In the genomic region with DNA sequence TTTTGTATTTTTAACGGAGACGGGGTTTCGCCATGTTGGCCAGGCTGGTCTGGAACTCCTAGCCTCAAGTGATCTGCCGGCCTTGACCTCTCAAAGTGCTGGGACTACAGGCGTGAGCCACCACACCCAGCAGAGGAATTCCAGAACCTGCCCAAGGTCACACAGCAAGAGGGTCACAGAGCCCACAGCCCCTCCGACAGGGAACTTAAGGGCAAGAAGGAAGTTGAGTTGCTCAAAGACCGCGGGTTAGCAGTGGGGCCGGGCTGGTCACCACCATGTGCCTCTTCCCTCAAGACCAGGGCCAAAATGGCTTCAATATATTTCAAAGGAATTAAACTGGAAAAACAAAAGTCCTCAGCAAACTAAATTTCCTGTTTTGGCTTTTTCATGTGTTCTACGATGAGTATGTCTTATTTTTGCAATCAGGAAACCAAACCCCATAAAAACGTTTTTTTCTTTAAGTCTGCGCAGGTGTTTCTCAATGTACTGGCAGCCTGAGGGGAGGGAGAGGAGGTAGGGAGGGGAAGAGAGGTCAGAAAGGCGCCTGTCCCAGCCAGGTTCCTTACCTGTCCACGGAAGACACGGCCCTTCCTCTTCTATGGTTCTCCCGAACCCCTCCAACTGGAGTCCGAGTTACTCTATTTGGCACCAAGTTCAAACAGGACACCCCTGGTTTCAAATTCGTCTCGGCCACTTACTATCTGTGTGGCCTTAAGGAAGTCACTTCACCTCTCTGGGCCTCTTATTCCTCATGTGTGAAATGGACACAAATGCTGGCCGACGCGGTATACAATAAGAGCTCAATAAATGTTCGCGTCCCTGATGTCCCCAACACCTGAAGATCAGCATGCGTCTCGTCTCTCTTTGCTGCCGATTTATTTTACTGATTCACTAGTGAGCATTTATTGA, we compare ENCODE assay signal across 8 cellular contexts. TPM values are rescaled to one million over a fixed set of nuclear protein-coding genes. Genes with fewer than 3 reads are reported as not detected.
DNase-seq lines count a peak whose midpoint lies in the region; ATAC-seq, FAIRE-seq and TF ChIP-seq lines count a peak whose summit lies in the region.

No MANE protein-coding gene starts in this region.

- H3K4me1 Mint-ChIP-seq in HFFc6 (ENCODE audit: low read depth) = peaks cover 22% of the 10 kb centered on the region

- H3K27ac ChIP-seq in DND-41 (ENCODE audit: low read length) (peak overlapping the region; percentile 72), Panc1 (ENCODE audit: low read length) (peak overlapping the region; percentile 78), H1 (ENCODE audit: low read depth, low read length) (no peak overlapping the region), muscle layer of colon (ENCODE audit: low read depth, low read length) (peak overlapping the region; percentile 39)

- no peak for TF ChIP-seq RAD21 in H1 (IDR thresholded peaks at IDR 0.05 in 1 of 2, conservative IDR thresholded peaks at IDR 0.05 in 1 of 2; ENCODE audit: low read depth in 2 of 2, low read length in 2 of 2)

- H3K79me2 ChIP-seq in DND-41 (ENCODE audit: insufficient read depth, low read length) (peaks cover 14% of the 10 kb centered on the region), H1 (ENCODE audit: control insufficient read depth in 1 of 2, insufficient read depth in 2 of 2, low read length in 2 of 2) (no peaks in the 10 kb centered on the region)

- H2AFZ ChIP-seq in DND-41 (ENCODE audit: low read depth, low read length) (peak overlapping the region; percentile 94), H1 (ENCODE audit: low read length) (0 out of 2 replicates have a peak overlapping the region, but pooled peaks have one; percentile 15)

- H3K23ac ChIP-seq in H1 (ENCODE audit: insufficient read length) = no peak overlapping the region

- ATAC-seq in DND-41 (ENCODE audit: insufficient read depth, low read depth) (peak; percentile 25), Panc1 (peak; percentile 22; the same call in 1 of the 2 replicates)

- TF ChIP-seq EP300 in H1 (IDR thresholded peaks at IDR 0.05; ENCODE audit: borderline replicate concordance in 1 of 2, low read depth in 2 of 2, low read length in 2 of 2) = no peak

- peak overlapping the region; percentile 34; the same call in 1 of the 2 replicates for H3K27ac Mint-ChIP-seq in HFFc6

- H2BK12ac ChIP-seq in H1 (ENCODE audit: low read depth, low read length) = no peak overlapping the region

- intact Hi-C loops in Panc1 (cut with micrococcal nuclease; ENCODE audit: unreplicated experiment) = no loop called here

- H3K18ac ChIP-seq in H1 (ENCODE audit: extremely low read depth, low read length) = no peak overlapping the region

- H2BK20ac ChIP-seq in H1 (ENCODE audit: low read length) = no peak overlapping the region

- H2BK15ac ChIP-seq in H1 (ENCODE audit: low read length) = no peak overlapping the region

- H3K23me2 ChIP-seq in H1 (ENCODE audit: low read depth, low read length) = peaks cover 5% of the 10 kb centered on the region; the same call in 1 of the 2 replicates

- no peak for FAIRE-seq in H1 (lab: Jason Lieb, UNC)

- H3K27me3 ChIP-seq in DND-41 (ENCODE audit: insufficient read depth, low read length, poor library complexity) = no peaks in the 10 kb centered on the region
- no peaks in the 10 kb centered on the region for H3K27me3 ChIP-seq in Panc1 (ENCODE audit: control insufficient read depth, insufficient read depth, low read length)
- peaks cover 0 to 11% (median 9%) of the 10 kb centered on the region in 4 experiments; a peak in 5 of 7 replicates for H3K27me3 ChIP-seq in H1 (replicated peaks in 1 of 4; ENCODE audit: control insufficient read depth in 3 of 4, extremely low read depth in 1 of 4, insufficient read depth in 3 of 4, low read length in 3 of 4)
- H3K27me3 ChIP-seq in muscle layer of colon (ENCODE audit: control insufficient read depth in 1 of 2, insufficient read depth in 2 of 2, low read length in 2 of 2) = no peaks in the 10 kb centered on the region

- CTCF ChIA-PET in Panc1 (lab: Charles Lee) = no interaction called here
- CTCF ChIA-PET in H1 (lab: Charles Lee; ENCODE audit: partially characterized antibody) = interaction anchor here (0.6 to 1.2 kb wide), 2 partner anchors 10 to 388 kb away, joined by 3 to 4 read pairs; no protein-coding TSS in a partner anchor

- H3K9me3 ChIP-seq in DND-41 (ENCODE audit: insufficient read depth, low read length, severe bottlenecking) = no peaks in the 10 kb centered on the region
- H3K9me3 ChIP-seq in Panc1 (ENCODE audit: control insufficient read depth, insufficient read depth, low read depth, low read length) = no peaks in the 10 kb centered on the region
- no peaks in the 10 kb centered on the region for H3K9me3 ChIP-seq in H1 (ENCODE audit: insufficient read depth in 2 of 2, low read depth in 1 of 2, low read length in 1 of 2)
- no peaks in the 10 kb centered on the region for H3K9me3 ChIP-seq in muscle layer of colon (ENCODE audit: low read length)

- in situ Hi-C loops in Panc1 (cut with HindIII; ENCODE audit: low pct_unique_long_range_greater_than_20kb, low sequenced_read_pairs) = no loop called here

- POLR2A ChIA-PET in Panc1 (lab: Charles Lee) (interaction anchor here (0.6 kb wide), 1 partner anchor 10 kb away, joined by 7 read pairs; no protein-coding TSS in a partner anchor), H1 (lab: Charles Lee; ENCODE audit: partially characterized antibody) (interaction anchor here (0.6 to 1.9 kb wide), 8 partner anchors 10 to 485 kb away, joined by 3 to 8 read pairs (median 3); no protein-coding TSS in a partner anchor)

- H3K9me3 Mint-ChIP-seq in HFFc6 = no peaks in the 10 kb centered on the region

- H3K56ac ChIP-seq in H1 (replicated peaks; ENCODE audit: insufficient read length, low read depth, low read length) = no peak overlapping the region

- no peaks in the 10 kb centered on the region for H3K79me1 ChIP-seq in H1 (ENCODE audit: low read depth, low read length)

- TF ChIP-seq POLR2A in H1 (IDR thresholded peaks at IDR 0.05; ENCODE audit: control extremely low read depth in 1 of 2, low read depth in 2 of 2, low read length in 2 of 2) = no peak

- no peak for TF ChIP-seq CTCF in DND-41 (IDR thresholded peaks at IDR 0.05; ENCODE audit: borderline replicate concordance, extremely low read depth, low read length, poor library complexity, severe bottlenecking)
- TF ChIP-seq CTCF in HFFc6 (IDR thresholded peaks at IDR 0.05) = no peak
- no peak for TF ChIP-seq CTCF in Panc1 (IDR thresholded peaks at IDR 0.05)
- TF ChIP-seq CTCF in H1 (IDR thresholded peaks at IDR 0.05; ENCODE audit: control extremely low read depth in 1 of 3, insufficient read depth in 1 of 3, low read depth in 1 of 3, low read length in 3 of 3) = no peak

- H3K36me3 ChIP-seq in DND-41 (ENCODE audit: insufficient read depth, low read length) (peaks cover 40% of the 10 kb centered on the region), Panc1 (ENCODE audit: control insufficient read depth, insufficient read depth, low read length) (no peaks in the 10 kb centered on the region; the same call in 1 of the 2 replicates), H1 (ENCODE audit: control insufficient read depth in 2 of 4, insufficient read depth in 4 of 4, low read length in 3 of 4) (no peaks in the 10 kb centered on the region), muscle layer of colon (ENCODE audit: insufficient read depth, low read length) (peaks cover 4% of the 10 kb centered on the region)

- no peak overlapping the region for H2AK5ac ChIP-seq in H1 (ENCODE audit: low read depth, low read length)

- no peak overlapping the region for H2BK120ac ChIP-seq in H1 (replicated peaks; ENCODE audit: low read depth, low read length)

- no peak overlapping the region for H4K5ac ChIP-seq in H1 (ENCODE audit: insufficient read length, low read depth, low read length)

- H3K36me3 Mint-ChIP-seq in HFFc6 (ENCODE audit: low read depth) = no peaks in the 10 kb centered on the region

- H2BK5ac ChIP-seq in H1 (ENCODE audit: low read depth, low read length) = no peak overlapping the region

- 57% methylated on average over 27 of the region's 27 CpGs; no CpG with 5 or more reads in 1 of the 2 experiments for WGBS in H1 (ENCODE audit: extremely low coverage in 1 of 2, insufficient coverage in 1 of 2, insufficient read length in 1 of 2, insufficient replicate concordance in 2 of 2, low coverage in 1 of 2, low lambda C conversion rate in 2 of 2, missing lambda C conversion rate in 1 of 2), 2 experiments

- peak; percentile 28 for DNase-seq in DND-41
- no peak for DNase-seq in HFFc6
- no peak for DNase-seq in Panc1 (ENCODE audit: low read depth, low spot score)
- DNase-seq in H1 (ENCODE audit: low read depth in 1 of 2, low spot score in 2 of 2) = no peak
- DNase-seq in NCI-H2196 treated with DMSO at 0.1 percent for 48 hours (lab: John Stamatoyannopoulos, UW; ENCODE audit: unreplicated experiment) = no peak
- no peak for DNase-seq in T-helper 9 cell
- DNase-seq in epidermal melanocyte (ENCODE audit: insufficient read length, low spot score) = no peak

- H4K8ac ChIP-seq in H1 (ENCODE audit: extremely low read depth, insufficient read depth, low read length) = no peak overlapping the region

- H4K20me1 ChIP-seq in DND-41 (ENCODE audit: insufficient read depth, low read length) = peaks cover 14% of the 10 kb centered on the region; the same call in 1 of the 2 replicates
- H4K20me1 ChIP-seq in H1 (replicated peaks in 1 of 2; ENCODE audit: control insufficient read depth in 1 of 2, insufficient read depth in 2 of 2, low read length in 2 of 2) = peaks cover 0 to 1% of the 10 kb centered on the region in 2 experiments

- H3K4me2 ChIP-seq in DND-41 (ENCODE audit: insufficient read depth, low read length) (peak overlapping the region; percentile 88), H1 (ENCODE audit: insufficient read depth in 1 of 2, low read depth in 2 of 2, low read length in 2 of 2) (peak overlapping the region; percentile 81 to 87)

- H3K4me1 ChIP-seq in DND-41 (ENCODE audit: insufficient read depth, low read length) = peaks cover 32% of the 10 kb centered on the region
- peaks cover 10% of the 10 kb centered on the region; the same call in 1 of the 2 replicates for H3K4me1 ChIP-seq in Panc1 (ENCODE audit: control insufficient read depth, insufficient read depth, low read length)
- peaks cover 0 to 5% (median 1%) of the 10 kb centered on the region in 4 experiments; a peak in 3 of 7 replicates for H3K4me1 ChIP-seq in H1 (replicated peaks in 1 of 4; ENCODE audit: control insufficient read depth in 3 of 4, insufficient read depth in 4 of 4, low read length in 3 of 4)
- peaks cover 8% of the 10 kb centered on the region for H3K4me1 ChIP-seq in muscle layer of colon (ENCODE audit: insufficient read depth, low read length)

- H3K4ac ChIP-seq in H1 (replicated peaks; ENCODE audit: insufficient read length, low read depth, low read length) = no peak overlapping the region

- H3K4me3 Mint-ChIP-seq in HFFc6 = peak overlapping the region; percentile 92

- H3K9ac ChIP-seq in DND-41 (ENCODE audit: low read depth, low read length) = peak overlapping the region; percentile 64
- peak overlapping the region in 2 of 4 experiments; percentile 13 to 57; a peak in 5 of 7 replicates for H3K9ac ChIP-seq in H1 (replicated peaks in 1 of 4; ENCODE audit: extremely low read depth in 1 of 4, low read depth in 3 of 4, low read length in 3 of 4)
- H3K9ac ChIP-seq in muscle layer of colon (ENCODE audit: low read length) = peak overlapping the region; percentile 15

- BruUV-seq in Panc1 (replicated peaks; lab: Mats Ljungman, UMichigan) = TSS peak; percentile 84

- no peaks in the 10 kb centered on the region; the same call in 1 of the 2 replicates for H3K27me3 Mint-ChIP-seq in HFFc6 (ENCODE audit: insufficient read depth)

- H4K91ac ChIP-seq in H1 (replicated peaks; ENCODE audit: insufficient read length, low read length) = no peak overlapping the region

- peak overlapping the region; percentile 73 to 93 for H3K4me3 ChIP-seq in DND-41 (ENCODE audit: low read depth in 1 of 2, low read length in 2 of 2)
- peak overlapping the region; percentile 75 to 80 for H3K4me3 ChIP-seq in Panc1 (ENCODE audit: low read depth in 2 of 2, low read length in 2 of 2)
- H3K4me3 ChIP-seq in H1 (ENCODE audit: extremely low read depth in 1 of 4, insufficient read depth in 2 of 4, low read depth in 3 of 4, low read length in 4 of 4) = peak overlapping the region; percentile 61 to 72 (median 68)
- H3K4me3 ChIP-seq in muscle layer of colon (ENCODE audit: low read depth in 1 of 2, low read length in 2 of 2) = peak overlapping the region; percentile 62 to 70

- H3K14ac ChIP-seq in H1 (ENCODE audit: insufficient read length) = no peak overlapping the region

RNA-seq across cellular contexts. Expression of gene SLC8B1, which starts 0.8 kb away (rescaled TPM):
- total RNA-seq in HFFc6 (2021; fragmentation: NEBNext Ultra II Directional; extraction: Animal tissue kit (Norgen Biotek cat#: 25700)) = 1 to 10 TPM; 5.8 to 6.7 (median 6.3) TPM
- 26.7 TPM for total RNA-seq in Panc1 (2021; ENCODE audit: unreplicated experiment)
- 27.4 TPM for polyA plus RNA-seq in Panc1 (2012; ENCODE audit: insufficient read length)
- 11.2 and 11.3 TPM in 2 replicates for total RNA-seq in H1 (2021; fragmentation: NEBNext Ultra II Directional; extraction: Animal tissue kit (Norgen Biotek cat#: 25700))
- 19.1 and 26.9 TPM in 2 replicates for polyA plus RNA-seq in H1 (2011; rRNA removed)
- 13.9 TPM for polyA plus RNA-seq in H1 (2011; cell fraction: cytosol; rRNA removed)
- polyA plus RNA-seq in H1 (2011; cell fraction: nucleus; rRNA removed) = 35.0 TPM
- polyA plus RNA-seq in H1 (2012, experiment 1 of 2) = 5.9 to 13.1 TPM (median 9.4 TPM) in 4 replicates
- 6.9 TPM for polyA plus RNA-seq in H1 (2012, experiment 2 of 2)
- polyA plus RNA-seq in H1 (2013, experiment 1 of 2) = 15.0 TPM
- 13.8 TPM for polyA plus RNA-seq in H1 (2013, experiment 2 of 2)
- polyA minus RNA-seq in H1 (2011; rRNA and poly(A)+ RNA removed) = 15.9 and 20.1 TPM in 2 replicates
- polyA minus RNA-seq in H1 (2011; cell fraction: cytosol; rRNA and poly(A)+ RNA removed) = 5.6 TPM
- polyA minus RNA-seq in H1 (2011; cell fraction: nucleus; rRNA and poly(A)+ RNA removed) = 11.7 TPM

RNA-seq across cellular contexts. Expression of gene PLBD2, which starts 24.3 kb away (rescaled TPM):
- 10 to 100 TPM; 49.8 to 64.3 (median 54.6) TPM for total RNA-seq in HFFc6 (2021; fragmentation: NEBNext Ultra II Directional; extraction: Animal tissue kit (Norgen Biotek cat#: 25700))
- total RNA-seq in Panc1 (2021; ENCODE audit: unreplicated experiment) = 69.7 TPM
- polyA plus RNA-seq in Panc1 (2012; ENCODE audit: insufficient read length) = 51.4 TPM
- total RNA-seq in H1 (2021; fragmentation: NEBNext Ultra II Directional; extraction: Animal tissue kit (Norgen Biotek cat#: 25700)) = 33.1 and 33.5 TPM in 2 replicates
- polyA plus RNA-seq in H1 (2011; rRNA removed) = 16.8 and 25.6 TPM in 2 replicates
- polyA plus RNA-seq in H1 (2011; cell fraction: cytosol; rRNA removed) = 15.6 TPM
- 21.4 TPM for polyA plus RNA-seq in H1 (2011; cell fraction: nucleus; rRNA removed)
- polyA plus RNA-seq in H1 (2012, experiment 1 of 2) = 27.5 to 34.4 TPM (median 29.7 TPM) in 4 replicates
- polyA plus RNA-seq in H1 (2012, experiment 2 of 2) = 22.2 TPM
- polyA plus RNA-seq in H1 (2013, experiment 1 of 2) = 83.3 TPM
- polyA plus RNA-seq in H1 (2013, experiment 2 of 2) = 83.3 TPM
- polyA minus RNA-seq in H1 (2011; rRNA and poly(A)+ RNA removed) = 15.8 and 22.1 TPM in 2 replicates
- polyA minus RNA-seq in H1 (2011; cell fraction: cytosol; rRNA and poly(A)+ RNA removed) = 25.1 TPM
- 12.2 TPM for polyA minus RNA-seq in H1 (2011; cell fraction: nucleus; rRNA and poly(A)+ RNA removed)
